In the genomic region with DNA sequence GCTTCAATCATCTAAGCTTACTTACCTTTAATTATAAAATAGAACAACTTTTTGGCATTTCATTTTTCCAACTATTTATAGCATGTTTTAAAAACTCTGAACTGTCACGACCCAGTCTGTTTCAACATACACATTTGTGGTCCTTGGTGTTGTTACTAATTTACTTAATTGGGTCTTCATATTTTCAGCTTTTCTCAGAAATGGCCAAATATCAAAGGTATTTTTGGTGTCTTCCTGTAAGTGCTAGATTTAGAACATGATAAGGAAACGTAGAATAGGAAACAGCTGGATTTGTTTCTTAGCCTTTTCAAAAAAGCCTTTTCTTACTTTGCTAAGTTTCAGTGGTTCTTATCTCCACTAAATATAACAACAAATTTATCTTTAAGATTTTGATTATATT, we compare ENCODE assay signal across 9 cellular contexts. TPM values are rescaled to one million over a fixed set of nuclear protein-coding genes. Genes with fewer than 3 reads are reported as not detected.
DNase-seq lines count a peak whose midpoint lies in the region; TF ChIP-seq lines count a peak whose summit lies in the region.
"Had no signal": no experiment of that assay in that cellular context is flagged by ENCODE, and none has a peak within 500 bp of the region (broad histone marks: within the 10 kb centered on the region; RNA-seq: fewer than 3 reads in every experiment).

No MANE protein-coding gene starts in this region.

- POLR2A ChIA-PET in GM10248 (lab: Yijun Ruan, JAX): no interaction called here

- H3K4me3 ChIP-seq in skin epidermis: no peak overlapping the region

- H3K4me1 Mint-ChIP-seq in endothelial cell (ENCODE audit: unreplicated experiment): peaks cover 20% of the 10 kb centered on the region

- TF ChIP-seq CTCF in endothelial cell (IDR thresholded peaks at IDR 0.05; ENCODE audit: unreplicated experiment) (no peak), GM10248 (IDR thresholded peaks at IDR 0.05; ENCODE audit: control extremely low read depth, extremely low read depth, low read depth, missing control alignments) (no peak)

- no peak overlapping the region for H3K4me3 Mint-ChIP-seq in endothelial cell (ENCODE audit: unreplicated experiment)
- H3K4me3 Mint-ChIP-seq: activated CD4-positive, alpha-beta T cell treated with anti-CD3 and anti-CD28 coated beads for 36 hours had no signal

- CTCF ChIA-PET in GM10248 (lab: Yijun Ruan, JAX): no interaction called here

- peaks cover 4% of the 10 kb centered on the region for H3K27me3 Mint-ChIP-seq in endothelial cell (ENCODE audit: unreplicated experiment)
- H3K27me3 Mint-ChIP-seq: activated CD4-positive, alpha-beta T cell treated with anti-CD3 and anti-CD28 coated beads for 36 hours had no signal

- H3K27ac ChIP-seq in skin epidermis: peak overlapping the region in 18 of 21 experiments; percentile 34 to 95 (median 74)

- DNase-seq in GF-D8 (lab: John Stamatoyannopoulos, UW) (peak; percentile 81), NOMO-1 (lab: John Stamatoyannopoulos, UW; ENCODE audit: unreplicated experiment in 2 of 2) (peak; percentile 48 to 66), endothelial cell (ENCODE audit: low spot score) (no peak), GM10248 (ENCODE audit: extremely low spot score) (no peak), dedifferentiated amniotic fluid mesenchymal stem cell (ENCODE audit: extremely low spot score) (no peak), HT-29 (ENCODE audit: low spot score) (no peak)
- DNase-seq: activated CD4-positive, alpha-beta T cell treated with anti-CD3 and anti-CD28 coated beads for 36 hours; stimulated activated CD4-positive, alpha-beta T cell treated with anti-CD3 and anti-CD28 coated beads, Interleukin-12 subunit alpha, Interleukin-12 subunit beta, amount 100 ng/mL, for 4 hours had no signal

- H3K36me3 Mint-ChIP-seq in endothelial cell (ENCODE audit: low read depth, unreplicated experiment): peaks cover 3% of the 10 kb centered on the region

- no peaks in the 10 kb centered on the region for H3K9me3 Mint-ChIP-seq in endothelial cell (ENCODE audit: unreplicated experiment)

- H3K27ac Mint-ChIP-seq in endothelial cell (ENCODE audit: unreplicated experiment): peak overlapping the region; percentile 76

RNA-seq across cellular contexts. Expression of gene LPAR6, which starts 11.4 kb away (rescaled TPM):
- total RNA-seq in endothelial cell (ENCODE audit: unreplicated experiment): 98.0 TPM
- total RNA-seq in HT-29 (2014; rRNA removed; shearing (Covaris generic)): 3.4 and 4.8 TPM in 2 replicates

Comparison
In these comparisons a context has a peak if more than half of its experiments do, and no peak if none do; other contexts are left out.
1. DNase-seq: peak in GF-D8 (single experiment) and NOMO-1 (2 of 2); none in endothelial cell (single experiment), GM10248 (single experiment), dedifferentiated amniotic fluid mesenchymal stem cell (single experiment) and HT-29 (single experiment).
2. RNA of gene LPAR6, which starts 11.4 kb away (total RNA-seq): 98.0 TPM in endothelial cell (single experiment); 3.4 to 4.8 TPM in HT-29; every median in the first group is over 10 times any median in the second.